Comparison of ENCODE assay signal across 2 cellular contexts in the genomic region with DNA sequence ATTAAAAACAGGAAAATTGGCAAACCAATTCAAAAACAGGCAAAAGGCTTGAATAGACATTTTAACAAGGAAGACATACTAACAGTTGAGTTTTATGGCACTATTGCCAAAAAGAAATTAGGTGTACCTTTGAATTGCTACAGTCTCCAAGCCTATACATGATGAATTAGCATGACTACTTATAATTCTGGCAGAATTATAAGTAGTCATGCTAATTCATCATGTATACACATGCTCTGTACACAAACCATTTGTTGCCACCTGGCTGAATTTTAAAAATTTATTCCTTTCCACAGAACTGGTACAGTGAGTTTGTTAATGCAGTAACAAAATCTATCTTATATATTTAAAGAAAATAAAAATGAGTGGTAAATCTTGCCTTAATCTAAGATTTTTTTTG.
"Had no signal": no experiment of that assay in that cellular context is flagged by ENCODE, and none has a peak within 500 bp of the region (broad histone marks: within the 10 kb centered on the region; RNA-seq: fewer than 3 reads in every experiment).

No MANE protein-coding gene starts in this region.

- ATAC-seq: GM23338, HCT116 had no signal
